ENCODE assay signal across 33 cellular contexts in the genomic region with DNA sequence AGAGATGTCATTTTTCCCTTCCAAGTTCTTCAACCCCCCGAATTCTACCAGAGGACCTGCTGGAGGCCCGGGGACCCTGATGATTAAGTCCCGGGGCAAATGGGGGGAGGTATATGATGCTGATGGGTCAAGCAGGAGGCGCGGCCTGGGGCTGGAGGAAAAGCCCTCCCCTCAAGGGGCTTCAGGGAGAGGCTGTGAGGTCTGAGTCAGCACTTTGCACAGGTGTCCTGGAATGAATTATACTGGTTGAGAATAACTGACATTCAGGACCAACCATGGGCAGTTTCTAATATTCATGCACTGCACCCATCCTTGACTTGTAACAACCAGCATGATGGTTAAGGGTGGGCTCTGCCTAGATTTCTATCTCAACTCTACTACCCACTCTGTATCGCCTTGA.
"Had no signal": no experiment of that assay in that cellular context is flagged by ENCODE, and none has a peak within 500 bp of the region (broad histone marks: within the 10 kb centered on the region; RNA-seq: fewer than 3 reads in every experiment).

No MANE protein-coding gene starts in this region.

- DNase-seq: activated CD4-positive, alpha-beta memory T cell treated with anti-CD3 and anti-CD28 coated beads, Interleukin-2, amount 10 ng/mL, durations not matched to agents 7 days and 5 days; activated CD4-positive, alpha-beta T cell treated with anti-CD3 and anti-CD28 coated beads for 1 hour; activated CD4-positive, alpha-beta T cell treated with anti-CD3 and anti-CD28 coated beads for 4 hours; activated CD4-positive, alpha-beta T cell treated with anti-CD3 and anti-CD28 coated beads, Interleukin-2, amount 10 ng/mL, durations not matched to agents 7 days and 5 days; activated CD4-positive, alpha-beta T cell treated with anti-CD3 and anti-CD28 coated beads, Interleukin-2, amount 50 U/mL, for 4 hours; activated CD8-positive, alpha-beta memory T cell treated with anti-CD3 and anti-CD28 coated beads, Interleukin-2, amount 50 U/mL, for 48 hours; activated gamma-delta T cell; activated naive CD4-positive, alpha-beta T cell; activated naive CD4-positive, alpha-beta T cell treated with anti-CD3 and anti-CD28 coated beads, Interleukin-2, amount 10 ng/mL, durations not matched to agents 7 days and 5 days; activated naive CD8-positive, alpha-beta T cell treated with anti-CD3 and anti-CD28 coated beads, Interleukin-2, amount 10 ng/mL, durations not matched to agents 7 days and 5 days; activated T-cell treated with anti-CD3 and anti-CD28 coated beads for 4 hours; activated T-cell treated with anti-CD3 and anti-CD28 coated beads, Interleukin-2, amount 50 U/mL, for 24 hours; activated T-cell treated with anti-CD3 and anti-CD28 coated beads, Interleukin-2, amount 50 U/mL, for 72 hours; dorsolateral prefrontal cortex; effector memory CD4-positive, alpha-beta T cell; endodermal cell; erythroblast; foreskin keratinocyte; gastrocnemius medialis; glutamatergic neuron; heart left ventricle; T-helper 2 cell had no signal

- H3K4me3 ChIP-seq: ascending aorta, breast epithelium, cardiac muscle cell, coronary artery, dorsolateral prefrontal cortex, esophagus muscularis mucosa, gastrocnemius medialis, heart left ventricle had no signal

- ATAC-seq: activated naive CD4-positive, alpha-beta T cell treated with anti-CD3 and anti-CD28 coated beads, Interleukin-2, amount 50 U/mL, for 72 hours; activated T-cell treated with anti-CD3 and anti-CD28 coated beads, Interleukin-2, amount 50 U/mL, for 72 hours; foreskin keratinocyte; gastrocnemius medialis; heart left ventricle had no signal

- H3K4me1 ChIP-seq: ascending aorta, breast epithelium, esophagus muscularis mucosa, foreskin keratinocyte, gastrocnemius medialis, heart left ventricle had no signal

- H3K4me1 Mint-ChIP-seq: activated CD4-positive, alpha-beta memory T cell treated with anti-CD3 and anti-CD28 coated beads, Interleukin-2, amount 10 ng/mL, durations not matched to agents 7 days and 5 days; activated CD4-positive, alpha-beta T cell treated with anti-CD3 and anti-CD28 coated beads, Interleukin-2, amount 10 ng/mL, durations not matched to agents 7 days and 5 days; activated naive CD4-positive, alpha-beta T cell treated with anti-CD3 and anti-CD28 coated beads, Interleukin-2, amount 10 ng/mL, durations not matched to agents 7 days and 5 days; activated naive CD8-positive, alpha-beta T cell treated with anti-CD3 and anti-CD28 coated beads, Interleukin-2, amount 10 ng/mL, durations not matched to agents 7 days and 5 days; central memory CD8-positive, alpha-beta T cell had no signal

- H3K36me3 ChIP-seq: ascending aorta, breast epithelium, cardiac muscle cell, esophagus muscularis mucosa, gastrocnemius medialis, heart left ventricle had no signal

- H3K4me3 Mint-ChIP-seq: activated CD4-positive, alpha-beta memory T cell treated with anti-CD3 and anti-CD28 coated beads, Interleukin-2, amount 10 ng/mL, durations not matched to agents 7 days and 5 days; activated CD4-positive, alpha-beta T cell treated with anti-CD3 and anti-CD28 coated beads, Interleukin-2, amount 10 ng/mL, durations not matched to agents 7 days and 5 days; activated naive CD4-positive, alpha-beta T cell treated with anti-CD3 and anti-CD28 coated beads, Interleukin-2, amount 10 ng/mL, durations not matched to agents 7 days and 5 days; activated naive CD8-positive, alpha-beta T cell treated with anti-CD3 and anti-CD28 coated beads, Interleukin-2, amount 10 ng/mL, durations not matched to agents 7 days and 5 days; activated T-cell treated with anti-CD3 and anti-CD28 coated beads, Interleukin-2, amount 50 U/mL, for 24 hours; activated T-cell treated with anti-CD3 and anti-CD28 coated beads, Interleukin-2, amount 50 U/mL, for 72 hours; brain; central memory CD8-positive, alpha-beta T cell; dendritic cell treated with granulocyte-macrophage colony-stimulating factor and Interleukin-4, amounts not matched to agents 40 ng/mL and 50 ng/mL, for 4 days; endodermal cell; WTC11 had no signal

- H3K27me3 ChIP-seq: ascending aorta had no signal

- H3K27ac Mint-ChIP-seq: activated CD4-positive, alpha-beta memory T cell treated with anti-CD3 and anti-CD28 coated beads, Interleukin-2, amount 10 ng/mL, durations not matched to agents 7 days and 5 days; activated CD4-positive, alpha-beta T cell treated with anti-CD3 and anti-CD28 coated beads, Interleukin-2, amount 10 ng/mL, durations not matched to agents 7 days and 5 days; activated naive CD4-positive, alpha-beta T cell treated with anti-CD3 and anti-CD28 coated beads, Interleukin-2, amount 10 ng/mL, durations not matched to agents 7 days and 5 days; activated naive CD4-positive, alpha-beta T cell treated with anti-CD3 and anti-CD28 coated beads, Interleukin-2, amount 50 U/mL, for 72 hours; activated naive CD8-positive, alpha-beta T cell treated with anti-CD3 and anti-CD28 coated beads, Interleukin-2, amount 10 ng/mL, durations not matched to agents 7 days and 5 days; activated T-cell treated with anti-CD3 and anti-CD28 coated beads, Interleukin-2, amount 50 U/mL, for 24 hours; activated T-cell treated with anti-CD3 and anti-CD28 coated beads, Interleukin-2, amount 50 U/mL, for 72 hours; brain; dendritic cell treated with granulocyte-macrophage colony-stimulating factor and Interleukin-4, amounts not matched to agents 40 ng/mL and 50 ng/mL, for 4 days; endodermal cell; WTC11 had no signal

- H3K36me3 Mint-ChIP-seq: activated naive CD4-positive, alpha-beta T cell treated with anti-CD3 and anti-CD28 coated beads, Interleukin-2, amount 10 ng/mL, durations not matched to agents 7 days and 5 days; activated naive CD4-positive, alpha-beta T cell treated with anti-CD3 and anti-CD28 coated beads, Interleukin-2, amount 50 U/mL, for 72 hours; activated naive CD8-positive, alpha-beta T cell treated with anti-CD3 and anti-CD28 coated beads, Interleukin-2, amount 10 ng/mL, durations not matched to agents 7 days and 5 days; brain; WTC11 had no signal

- H3K9me3 Mint-ChIP-seq: activated CD4-positive, alpha-beta memory T cell treated with anti-CD3 and anti-CD28 coated beads, Interleukin-2, amount 10 ng/mL, durations not matched to agents 7 days and 5 days; activated CD4-positive, alpha-beta T cell treated with anti-CD3 and anti-CD28 coated beads, Interleukin-2, amount 10 ng/mL, durations not matched to agents 7 days and 5 days; activated naive CD4-positive, alpha-beta T cell treated with anti-CD3 and anti-CD28 coated beads, Interleukin-2, amount 10 ng/mL, durations not matched to agents 7 days and 5 days; activated naive CD4-positive, alpha-beta T cell treated with anti-CD3 and anti-CD28 coated beads, Interleukin-2, amount 50 U/mL, for 72 hours; activated naive CD8-positive, alpha-beta T cell treated with anti-CD3 and anti-CD28 coated beads, Interleukin-2, amount 10 ng/mL, durations not matched to agents 7 days and 5 days; activated T-cell treated with anti-CD3 and anti-CD28 coated beads, Interleukin-2, amount 50 U/mL, for 24 hours; activated T-cell treated with anti-CD3 and anti-CD28 coated beads, Interleukin-2, amount 50 U/mL, for 72 hours; central memory CD8-positive, alpha-beta T cell; dendritic cell treated with granulocyte-macrophage colony-stimulating factor and Interleukin-4, amounts not matched to agents 40 ng/mL and 50 ng/mL, for 4 days; endodermal cell; WTC11 had no signal

- H3K27ac ChIP-seq: ascending aorta, breast epithelium, cardiac muscle cell, coronary artery, esophagus muscularis mucosa, foreskin keratinocyte, gastrocnemius medialis, heart left ventricle, VCaP had no signal

- H3K9me3 ChIP-seq: ascending aorta, breast epithelium, esophagus muscularis mucosa, gastrocnemius medialis, heart left ventricle had no signal
